Comparison of ENCODE assay signal across 8 cellular contexts in genomic region chr16:84503751-84504395, GRCh38. TPM values are rescaled to one million over a fixed set of nuclear protein-coding genes. Genes with fewer than 3 reads are reported as not detected.
DNase-seq lines count a peak whose midpoint lies in the region; ATAC-seq and TF ChIP-seq lines count a peak whose summit lies in the region.

No MANE protein-coding gene starts in this region.

- peak overlapping the region; percentile 19 for H3K27ac Mint-ChIP-seq in activated CD4-positive, alpha-beta T cell treated with anti-CD3 and anti-CD28 coated beads for 36 hours

- H3K9me3 Mint-ChIP-seq in activated CD4-positive, alpha-beta T cell treated with anti-CD3 and anti-CD28 coated beads for 36 hours (ENCODE audit: low read depth): no peaks in the 10 kb centered on the region

- H3K36me3 ChIP-seq in fibroblast of lung (ENCODE audit: control insufficient read depth, insufficient read depth, low read length) (peaks cover 6% of the 10 kb centered on the region), parathyroid adenoma (ENCODE audit: control insufficient read depth, insufficient read depth, low read length) (no peaks in the 10 kb centered on the region)

- peak overlapping the region; percentile 89 for H3K4me3 Mint-ChIP-seq in activated CD4-positive, alpha-beta T cell treated with anti-CD3 and anti-CD28 coated beads for 36 hours

- in situ Hi-C loops in KBM-7 (cut with MboI; ENCODE audit: low pct_unique_long_range_greater_than_20kb, low sequenced_read_pairs): loop anchor here (25.0 kb wide), 2 partner anchors 208 to 458 kb away; no protein-coding TSS in a partner anchor

- H3K4me3 ChIP-seq in fibroblast of lung (replicated peaks in 1 of 4; ENCODE audit: control extremely low read depth in 1 of 4, insufficient read depth in 1 of 4, low read depth in 3 of 4, low read length in 4 of 4): peak overlapping the region; percentile 70 to 94 (median 90)
- H3K4me3 ChIP-seq in parathyroid adenoma (ENCODE audit: low read depth, low read length): peak overlapping the region; percentile 91

- H3K4me2 ChIP-seq in fibroblast of lung (ENCODE audit: extremely low read depth, insufficient read depth, low read length): peak overlapping the region; percentile 99
- H3K4me2 ChIP-seq in parathyroid adenoma (ENCODE audit: low read length): peak overlapping the region; percentile 92

- no peaks in the 10 kb centered on the region for H3K36me3 Mint-ChIP-seq in activated CD4-positive, alpha-beta T cell treated with anti-CD3 and anti-CD28 coated beads for 36 hours (ENCODE audit: low read depth)

- no peak for ATAC-seq in activated CD4-positive, alpha-beta T cell treated with anti-CD3 and anti-CD28 coated beads for 36 hours

- peaks cover 16% of the 10 kb centered on the region for H3K4me1 ChIP-seq in fibroblast of lung (ENCODE audit: control insufficient read depth, extremely low read depth, insufficient read depth, low read length)
- peaks cover 11% of the 10 kb centered on the region for H3K4me1 ChIP-seq in parathyroid adenoma

- H3K9me3 ChIP-seq in fibroblast of lung (ENCODE audit: control insufficient read depth, insufficient read depth, low read depth, low read length) (no peaks in the 10 kb centered on the region), parathyroid adenoma (ENCODE audit: control insufficient read depth, low read length) (no peaks in the 10 kb centered on the region)

- H3K27me3 Mint-ChIP-seq in activated CD4-positive, alpha-beta T cell treated with anti-CD3 and anti-CD28 coated beads for 36 hours: no peaks in the 10 kb centered on the region

- DNase-seq in activated CD4-positive, alpha-beta T cell treated with anti-CD3 and anti-CD28 coated beads for 36 hours: no peak
- DNase-seq in activated CD4-positive, alpha-beta T cell treated with anti-CD3 and anti-CD28 coated beads, Interleukin-2, amount 50 U/mL, for 48 hours: no peak
- peak; percentile 52 for DNase-seq in RPMI7951 (ENCODE audit: low read depth)
- peak in 1 of 2 donors; percentile 56 for DNase-seq in fibroblast of lung (ENCODE audit: low read depth in 2 of 2)
- DNase-seq in KBM-7: no peak
- DNase-seq in DMS53 treated with DMSO at 0.1 percent for 48 hours (lab: John Stamatoyannopoulos, UW; ENCODE audit: unreplicated experiment): no peak
- no peak for DNase-seq in D341Med (ENCODE audit: low spot score)

- peak overlapping the region; percentile 70 for H2AFZ ChIP-seq in fibroblast of lung (ENCODE audit: low read length)
- peak overlapping the region; percentile 96 for H2AFZ ChIP-seq in parathyroid adenoma

- H3K27me3 ChIP-seq in fibroblast of lung (ENCODE audit: control insufficient read depth, insufficient read depth, low read length) (no peaks in the 10 kb centered on the region), parathyroid adenoma (ENCODE audit: control insufficient read depth, insufficient read depth, low read length) (no peaks in the 10 kb centered on the region)

- POLR2A ChIA-PET in activated CD4-positive, alpha-beta T cell treated with anti-CD3 and anti-CD28 coated beads for 36 hours (lab: Charles Lee): no interaction called here

- H3K4me1 Mint-ChIP-seq in activated CD4-positive, alpha-beta T cell treated with anti-CD3 and anti-CD28 coated beads for 36 hours: peaks cover 39% of the 10 kb centered on the region

- H3K79me2 ChIP-seq in fibroblast of lung (ENCODE audit: control insufficient read depth, insufficient read depth, low read length) (peaks cover 28% of the 10 kb centered on the region), parathyroid adenoma (no peaks in the 10 kb centered on the region)

- no peaks in the 10 kb centered on the region for H4K20me1 ChIP-seq in fibroblast of lung (ENCODE audit: control insufficient read depth, extremely low read depth, insufficient read depth, low read length)

- CTCF ChIA-PET in activated CD4-positive, alpha-beta T cell treated with anti-CD3 and anti-CD28 coated beads for 36 hours (lab: Charles Lee): interaction anchor here (1.3 to 4.8 kb wide), 2 partner anchors 10 to 222 kb away, joined by 5 to 20 read pairs; no protein-coding TSS in a partner anchor

- intact Hi-C loops in activated CD4-positive, alpha-beta T cell treated with anti-CD3 and anti-CD28 coated beads for 36 hours (cut with DNase I, micrococcal nuclease): loop anchor here (1.0 to 10.0 kb wide), 13 partner anchors 96 to 1053 kb away; partner anchors contain the start of genes OSGIN1 (in 2 of the 2), COTL1 (in 1 of the 2), CRISPLD2 (in 1 of the 2) and DNAAF1 (in 1 of the 2)

- H3K9ac ChIP-seq in fibroblast of lung (ENCODE audit: insufficient read depth, low read length) (peak overlapping the region; percentile 90), parathyroid adenoma (peak overlapping the region; percentile 88)

- no peak for TF ChIP-seq CTCF in fibroblast of lung (conservative IDR thresholded peaks at IDR 0.05 in 1 of 2, IDR thresholded peaks at IDR 0.05 in 1 of 2; ENCODE audit: low read depth in 1 of 2, low read length in 2 of 2)
- TF ChIP-seq CTCF in parathyroid adenoma (IDR thresholded peaks at IDR 0.05): no peak

- H3K27ac ChIP-seq in fibroblast of lung (ENCODE audit: insufficient read depth, low read length) (peak overlapping the region; percentile 88), parathyroid adenoma (peak overlapping the region; percentile 59)

RNA-seq across cellular contexts. Expression of gene MEAK7, which starts 0.6 kb away (rescaled TPM):
- total RNA-seq in activated CD4-positive, alpha-beta T cell treated with anti-CD3 and anti-CD28 coated beads for 36 hours: 10 to 100 TPM in 1 of 2 experiments, 1 to 10 TPM in 1; 8.9 to 10.6 TPM
- total RNA-seq in RPMI7951 (2014; rRNA removed; shearing (Covaris generic)): 17.2 and 17.4 TPM in 2 replicates
- 16.9 and 17.3 TPM in 2 replicates for total RNA-seq in fibroblast of lung
- polyA plus RNA-seq in fibroblast of lung: 19.6 and 23.4 TPM in 2 replicates
- polyA plus RNA-seq in fibroblast of lung (2012): 23.0 and 23.9 TPM in 2 replicates
- polyA minus RNA-seq in fibroblast of lung (ENCODE audit: low replicate concordance): 23.6 and 30.7 TPM in 2 replicates
